8 cellular contexts compared by ENCODE assay signal in genomic region chr19:6590458-6591319, GRCh38. TPM values are rescaled to one million over a fixed set of nuclear protein-coding genes. Genes with fewer than 3 reads are reported as not detected.
DNase-seq lines count a peak whose midpoint lies in the region; ATAC-seq and TF ChIP-seq lines count a peak whose summit lies in the region.

CD70 (minus strand) TSS chr19:6591150; CDS start chr19:6591002, 148 bp downstream.

- no peak within 1 kb of the TSS for H2AFZ ChIP-seq in smooth muscle cell (ENCODE audit: low read depth)

- no peak for TF ChIP-seq CTCF in CD4-positive, alpha-beta T cell (IDR thresholded peaks at IDR 0.05)
- no peak for TF ChIP-seq CTCF in smooth muscle cell (IDR thresholded peaks at IDR 0.05; ENCODE audit: borderline replicate concordance, insufficient read depth, poor library complexity, severe bottlenecking)

- peaks cover 55% of the 10 kb centered on the region for H3K27me3 ChIP-seq in CD4-positive, alpha-beta T cell (ENCODE audit: control insufficient read depth, insufficient read depth, low read length)
- H3K27me3 ChIP-seq in smooth muscle cell (ENCODE audit: low read depth): peaks cover 80% of the 10 kb centered on the region

- 1% methylated on average over 49 of the region's 49 CpGs for WGBS in smooth muscle cell (ENCODE audit: low lambda C conversion rate)

- CTCF ChIA-PET in CD4-positive, alpha-beta T cell (lab: Charles Lee): no interaction called here

- H3K9me3 Mint-ChIP-seq in CD4-positive, alpha-beta T cell: no peaks in the 10 kb centered on the region

- H3K4me1 ChIP-seq in smooth muscle cell (ENCODE audit: low read depth): peaks cover 6% of the 10 kb centered on the region

- no peaks in the 10 kb centered on the region for H3F3A ChIP-seq in smooth muscle cell (ENCODE audit: low read depth)

- no peak within 1 kb of the TSS for H3K27ac ChIP-seq in CD4-positive, alpha-beta T cell (ENCODE audit: low read depth, low read length)
- H3K27ac ChIP-seq in smooth muscle cell (ENCODE audit: low read depth): no peak within 1 kb of the TSS

- no peaks in the 10 kb centered on the region for H3K79me2 ChIP-seq in smooth muscle cell (ENCODE audit: low read depth)

- peak within 1 kb of the TSS; percentile 65 for H3K4me2 ChIP-seq in smooth muscle cell

- intact Hi-C loops in CD4-positive, alpha-beta T cell (cut with DNase I, micrococcal nuclease): no loop called here

- H3K4me3 ChIP-seq in smooth muscle cell: no peak within 1 kb of the TSS

- H3K27ac Mint-ChIP-seq in CD4-positive, alpha-beta T cell: no peak within 1 kb of the TSS

- in situ Hi-C loops in KBM-7 (cut with MboI; ENCODE audit: low pct_unique_long_range_greater_than_20kb, low sequenced_read_pairs): no loop called here

- H3K36me3 Mint-ChIP-seq in CD4-positive, alpha-beta T cell (ENCODE audit: low read depth): no peaks in the 10 kb centered on the region

- DNase-seq in CD4-positive, alpha-beta T cell: peak in 7 of 10 experiments; percentile 10 to 39 (median 24)
- peak in 68 of 76 experiments; percentile 24 to 86 (median 64) for DNase-seq in HUDEP-2 (lab: John Stamatoyannopoulos, UW; ENCODE audit: unreplicated experiment in 76 of 76)
- peak; percentile 57 to 68 for DNase-seq in activated CD4-positive, alpha-beta T cell treated with anti-CD3 and anti-CD28 coated beads, Interleukin-2, amount 50 U/mL, for 48 hours
- DNase-seq in smooth muscle cell (lab: John Stamatoyannopoulos, UW; ENCODE audit: unreplicated experiment): no peak
- DNase-seq in cortex of kidney (lab: John Stamatoyannopoulos, UW): no peak
- DNase-seq in KBM-7: no peak

- H3K36me3 ChIP-seq in smooth muscle cell (ENCODE audit: low read depth): no peaks in the 10 kb centered on the region

- H3K27me3 Mint-ChIP-seq in CD4-positive, alpha-beta T cell: peaks cover 78% of the 10 kb centered on the region

- no peak within 1 kb of the TSS for H3K9ac ChIP-seq in smooth muscle cell (ENCODE audit: low read depth)

- H3K9me3 ChIP-seq in CD4-positive, alpha-beta T cell (ENCODE audit: control insufficient read depth, low read length): no peaks in the 10 kb centered on the region
- H3K9me3 ChIP-seq in smooth muscle cell (replicated peaks; ENCODE audit: low read depth): no peaks in the 10 kb centered on the region

- peaks cover 52% of the 10 kb centered on the region for H3K4me1 Mint-ChIP-seq in CD4-positive, alpha-beta T cell (ENCODE audit: low read depth)

- peak; percentile 64 for ATAC-seq in CD4-positive, alpha-beta T cell (ENCODE audit: poor library complexity)
- peak; percentile 44 for ATAC-seq in GM19467 (IDR thresholded peaks at IDR 0.05; ENCODE audit: unreplicated experiment)
- peak; percentile 55 for ATAC-seq in esophagus mucosa

- peak within 1 kb of the TSS; percentile 81 for H3K4me3 Mint-ChIP-seq in CD4-positive, alpha-beta T cell

- POLR2A ChIA-PET in CD4-positive, alpha-beta T cell (lab: Charles Lee): no interaction called here

- no peaks in the 10 kb centered on the region for H4K20me1 ChIP-seq in smooth muscle cell (ENCODE audit: low read depth)

RNA-seq across cellular contexts. Expression of gene CD70, which starts in this region (rescaled TPM):
- not detected for total RNA-seq in CD4-positive, alpha-beta T cell
- total RNA-seq in esophagus mucosa: not detected
- total RNA-seq in smooth muscle cell: 0.54 TPM in 1 of 2 replicates, not detected in the other
- not detected in 2 replicates for polyA plus RNA-seq in smooth muscle cell

Comparison
In these comparisons a context has a peak if more than half of its experiments do, and no peak if none do; other contexts are left out.
1. Peak in DNase-seq and ATAC-seq in CD4-positive, alpha-beta T cell; RNA of the gene not detected or under 1 TPM.
2. Peak in ATAC-seq in esophagus mucosa; RNA of the gene not detected or under 1 TPM.
3. DNase-seq: peak in HUDEP-2 (68 of 76) and activated CD4-positive, alpha-beta T cell treated with anti-CD3 and anti-CD28 coated beads, Interleukin-2, amount 50 U/mL, for 48 hours (2 of 2); none in smooth muscle cell (single experiment), cortex of kidney (single experiment) and KBM-7 (single experiment).
4. Peak in every context shown above with its lines, with median percentiles within 50 percentile points of each other: ATAC-seq.